ENCODE assay signal across 8 cellular contexts in the genomic region with DNA sequence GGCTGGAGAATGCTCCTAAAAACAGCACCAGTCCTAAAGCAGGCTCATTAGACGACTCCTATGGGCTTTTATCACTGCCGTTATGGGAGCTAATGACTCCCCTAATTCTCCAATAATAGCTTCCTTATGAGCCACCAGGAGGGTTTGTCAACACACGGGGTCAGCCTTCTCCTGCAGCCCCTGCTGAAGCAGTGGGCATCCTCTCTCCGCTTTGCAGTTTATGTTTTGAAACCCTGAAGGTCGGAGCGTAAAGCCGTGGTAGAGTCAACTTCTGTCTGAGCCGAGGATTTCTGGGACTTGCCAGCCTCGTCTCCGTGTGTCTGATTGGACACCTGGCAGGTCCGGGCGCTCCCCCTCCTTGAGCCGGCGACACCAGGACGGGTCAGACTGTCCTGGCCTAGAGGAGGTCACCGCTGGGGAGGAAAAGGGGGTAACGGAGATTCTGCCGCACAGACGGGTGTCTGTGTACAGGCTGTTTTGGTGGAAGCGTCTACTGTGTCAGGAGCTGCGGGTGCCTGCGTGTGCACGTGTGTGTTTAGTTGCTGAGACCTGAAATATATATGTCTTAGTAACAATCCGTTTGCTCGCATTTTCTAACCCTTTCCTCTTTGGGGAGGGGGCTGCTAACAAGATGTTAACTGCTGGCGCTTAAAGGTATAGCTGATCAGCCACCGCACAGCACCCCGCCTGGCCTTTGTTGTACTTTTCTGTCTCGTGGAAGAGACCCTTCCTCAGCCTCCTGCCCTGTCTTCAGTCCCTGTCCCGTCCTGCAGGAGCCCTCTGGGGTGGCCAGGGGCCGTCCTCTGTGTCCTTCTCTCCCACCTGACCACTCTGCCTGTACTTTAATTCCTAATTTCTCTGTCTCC. TPM values are rescaled to one million over a fixed set of nuclear protein-coding genes. Genes with fewer than 3 reads are reported as not detected.
DNase-seq lines count a peak whose midpoint lies in the region; TF ChIP-seq lines count a peak whose summit lies in the region.

No MANE protein-coding gene starts in this region.

- H3K4me2 ChIP-seq in MM.1S (ENCODE audit: low read depth, low read length) (peak overlapping the region; percentile 92), mesendoderm (ENCODE audit: low read length) (peak overlapping the region; percentile 15)

- no peaks in the 10 kb centered on the region for H3K9me3 ChIP-seq in MM.1S (replicated peaks; ENCODE audit: insufficient read depth, low read length)

- H3K18ac ChIP-seq in mesendoderm (ENCODE audit: low read length) = no peak overlapping the region

- H3K79me2 ChIP-seq in MM.1S (ENCODE audit: low read length) (peaks cover 62% of the 10 kb centered on the region), mesendoderm (ENCODE audit: control insufficient read depth, insufficient read depth, low read length) (peaks cover 11% of the 10 kb centered on the region)

- H3K27me3 ChIP-seq in MM.1S (replicated peaks; ENCODE audit: insufficient read depth, low read length) = no peaks in the 10 kb centered on the region
- no peaks in the 10 kb centered on the region for H3K27me3 ChIP-seq in mesendoderm (ENCODE audit: insufficient read depth, low read length, poor library complexity)

- H4K8ac ChIP-seq in mesendoderm (ENCODE audit: low read depth, low read length) = no peak overlapping the region

- no peak overlapping the region for H2BK15ac ChIP-seq in mesendoderm (replicated peaks; ENCODE audit: low read depth)

- peaks cover 14% of the 10 kb centered on the region for H3F3A ChIP-seq in MM.1S (ENCODE audit: insufficient read depth, low read length)

- no peak overlapping the region for H3K4ac ChIP-seq in mesendoderm (ENCODE audit: low read depth, low read length)

- no peak overlapping the region for H3K23ac ChIP-seq in mesendoderm (ENCODE audit: low read length)

- H3K4me1 ChIP-seq in MM.1S (ENCODE audit: low read length) (peaks cover 4% of the 10 kb centered on the region; the same call in 1 of the 2 replicates), mesendoderm (ENCODE audit: control insufficient read depth, low read depth, low read length) (peaks cover 3% of the 10 kb centered on the region)

- H3K36me3 ChIP-seq in MM.1S (replicated peaks; ENCODE audit: insufficient read depth, low read length) = no peaks in the 10 kb centered on the region
- no peaks in the 10 kb centered on the region for H3K36me3 ChIP-seq in mesendoderm (ENCODE audit: control insufficient read depth, insufficient read depth, low read length)

- H2AK5ac ChIP-seq in mesendoderm (ENCODE audit: low read length) = no peak overlapping the region

- H3K27ac ChIP-seq in MM.1S (ENCODE audit: low read length) (no peak overlapping the region), mesendoderm (ENCODE audit: low read depth, low read length) (no peak overlapping the region)

- no peaks in the 10 kb centered on the region for H3K9me2 ChIP-seq in MM.1S (replicated peaks; ENCODE audit: insufficient read depth, low read length)

- H4K20me1 ChIP-seq in MM.1S (ENCODE audit: insufficient read depth, low read length) = peaks cover 22% of the 10 kb centered on the region

- DNase-seq in DMS53 (lab: John Stamatoyannopoulos, UW) = peak; percentile 58
- DNase-seq in MM.1S = peak; percentile 34
- DNase-seq in cardiac fibroblast (ENCODE audit: low read depth in 2 of 2) = peak; percentile 27 to 37
- DNase-seq in mesendoderm = peak; percentile 33
- DNase-seq in HK-2 (ENCODE audit: unreplicated experiment) = no peak
- no peak for DNase-seq in SHP77 treated with DMSO at 0.1 percent for 48 hours (lab: John Stamatoyannopoulos, UW)
- DNase-seq in NCI-H446 treated with DMSO at 0.1 percent for 48 hours (lab: John Stamatoyannopoulos, UW) = no peak
- DNase-seq in GM10266 (ENCODE audit: extremely low spot score) = no peak

- peak overlapping the region; percentile 67; the same call in 1 of the 2 replicates for H3K9ac ChIP-seq in MM.1S (ENCODE audit: low read length)
- H3K9ac ChIP-seq in mesendoderm (ENCODE audit: low read length) = peak overlapping the region; percentile 77

- H3K4me3 ChIP-seq in MM.1S (ENCODE audit: low read length) (peak overlapping the region; percentile 68), cardiac fibroblast (replicated peaks in 1 of 2; ENCODE audit: low read depth in 2 of 2, low read length in 2 of 2) (peak overlapping the region; percentile 74 to 79), mesendoderm (ENCODE audit: low read length) (peak overlapping the region; percentile 10)

- H2BK120ac ChIP-seq in mesendoderm (ENCODE audit: low read depth, low read length) = no peak overlapping the region

- no peak overlapping the region for H4K5ac ChIP-seq in mesendoderm (ENCODE audit: low read length)

- TF ChIP-seq CTCF in MM.1S (IDR thresholded peaks at IDR 0.05; ENCODE audit: low read length) (no peak), cardiac fibroblast (IDR thresholded peaks at IDR 0.05; ENCODE audit: low read depth, low read length) (no peak), GM10266 (IDR thresholded peaks at IDR 0.05; ENCODE audit: control insufficient read depth, insufficient read depth, low read depth, missing control alignments) (no peak)

- no peak overlapping the region for H2AFZ ChIP-seq in MM.1S (ENCODE audit: low read length)

- peaks cover 14% of the 10 kb centered on the region for H3K79me1 ChIP-seq in mesendoderm (ENCODE audit: low read length)

- no CpG with 5 or more reads among the region's 31 CpGs for WGBS in mesendoderm (ENCODE audit: extremely low coverage, insufficient coverage, low lambda C conversion rate)

- peak overlapping the region; percentile 74 for H3K56ac ChIP-seq in mesendoderm (ENCODE audit: low read length)

- no peak overlapping the region for H2BK5ac ChIP-seq in mesendoderm (ENCODE audit: low read length)

RNA-seq across cellular contexts. Expression of a gene that starts 1.9 kb away (rescaled TPM):
- 8.5 TPM for polyA plus RNA-seq in mesendoderm (2013, experiment 1 of 2)
- polyA plus RNA-seq in mesendoderm (2013, experiment 2 of 2) = 8.4 TPM

Comparison
In these comparisons a context has a peak if more than half of its experiments do, and no peak if none do; other contexts are left out.
1. DNase-seq: peak in DMS53 (single experiment), MM.1S (single experiment), cardiac fibroblast (2 of 2) and mesendoderm (single experiment); none in HK-2 (single experiment), SHP77 treated with DMSO at 0.1 percent for 48 hours (single experiment), NCI-H446 treated with DMSO at 0.1 percent for 48 hours (single experiment) and GM10266 (single experiment).
2. H3K4me3 ChIP-seq: peak in every context shown above with its lines; median percentile 76 in cardiac fibroblast; 68 in MM.1S; 10 in mesendoderm.